ENCODE assay signal across 9 cellular contexts in genomic region chr7:332646-333398, GRCh38.
DNase-seq lines count a peak whose midpoint lies in the region; ATAC-seq and TF ChIP-seq lines count a peak whose summit lies in the region.
"Had no signal": no experiment of that assay in that cellular context is flagged by ENCODE, and none has a peak within 500 bp of the region (broad histone marks: within the 10 kb centered on the region; RNA-seq: fewer than 3 reads in every experiment).

No MANE protein-coding gene starts in this region.

- H3K9me2 ChIP-seq in DOHH2 (replicated peaks; ENCODE audit: control insufficient read depth, low read length): no peaks in the 10 kb centered on the region

- TF ChIP-seq CTCF in DOHH2 (IDR thresholded peaks at IDR 0.05; ENCODE audit: low read depth, low read length, poor library complexity, severe bottlenecking): peak; percentile 39

- no peaks in the 10 kb centered on the region for H3K36me3 Mint-ChIP-seq in central memory CD8-positive, alpha-beta T cell (ENCODE audit: insufficient read depth)

- no peak overlapping the region for H3K27ac ChIP-seq in DOHH2 (ENCODE audit: low read depth, low read length)
- H3K27ac ChIP-seq: epithelial cell of prostate had no signal

- H3K4me2 ChIP-seq in DOHH2 (ENCODE audit: low read length): no peak overlapping the region

- no peaks in the 10 kb centered on the region for H3K79me2 ChIP-seq in DOHH2 (ENCODE audit: control insufficient read depth, low read length)

- H4K20me1 ChIP-seq in DOHH2 (ENCODE audit: control insufficient read depth, insufficient read depth, low read depth, low read length): no peaks in the 10 kb centered on the region

- H3K4me1 ChIP-seq in DOHH2 (ENCODE audit: control insufficient read depth, low read length): no peaks in the 10 kb centered on the region

- no peak overlapping the region for H3K27ac Mint-ChIP-seq in central memory CD8-positive, alpha-beta T cell (ENCODE audit: low read depth)

- peak; percentile 67 for DNase-seq in NCI-H1092 (lab: John Stamatoyannopoulos, UW)
- DNase-seq in activated CD4-positive, CD25-positive, alpha-beta regulatory T cell treated with anti-CD3 and anti-CD28 coated beads, Interleukin-2, amount 50 U/mL, for 72 hours: peak; percentile 95
- peak; percentile 66 to 84 for DNase-seq in central memory CD8-positive, alpha-beta T cell (ENCODE audit: low spot score in 2 of 2)
- DNase-seq in kidney tubule cell (ENCODE audit: low spot score): peak; percentile 75
- peak; percentile 89 to 98 (median 94) for DNase-seq in stimulated activated CD4-positive, alpha-beta T cell treated with anti-CD3 and anti-CD28 coated beads, Interleukin-1b, Interleukin-23, amount 100 ng/mL, for 24 hours (ENCODE audit: low read depth in 4 of 4, low spot score in 1 of 4)
- DNase-seq in cerebellar nuclear complex (lab: John Stamatoyannopoulos, UW): no peak

- H3K9me3 ChIP-seq in DOHH2 (ENCODE audit: control insufficient read depth, insufficient read depth, low read length): peaks cover 51% of the 10 kb centered on the region

- no peak overlapping the region for H3K4me3 ChIP-seq in DOHH2 (ENCODE audit: low read length)

- H3K9me3 Mint-ChIP-seq in central memory CD8-positive, alpha-beta T cell: peaks cover 9% of the 10 kb centered on the region

- ATAC-seq in central memory CD8-positive, alpha-beta T cell (replicated peaks; ENCODE audit: extremely low read depth, poor library complexity, severe bottlenecking): peak; percentile 86
- no peak for ATAC-seq in HG02981 (IDR thresholded peaks at IDR 0.05; ENCODE audit: unreplicated experiment)

- no peaks in the 10 kb centered on the region; the same call in 1 of the 2 replicates for H3K36me3 ChIP-seq in DOHH2 (ENCODE audit: control insufficient read depth, low read length)

- peaks cover 15% of the 10 kb centered on the region for H3F3A ChIP-seq in DOHH2 (ENCODE audit: control insufficient read depth, insufficient read depth)

- peaks cover 35% of the 10 kb centered on the region for H3K27me3 Mint-ChIP-seq in central memory CD8-positive, alpha-beta T cell

- peaks cover 6% of the 10 kb centered on the region for H3K4me1 Mint-ChIP-seq in central memory CD8-positive, alpha-beta T cell

- no peak overlapping the region for H3K4me3 Mint-ChIP-seq in central memory CD8-positive, alpha-beta T cell

- H3K27me3 ChIP-seq in DOHH2 (ENCODE audit: control insufficient read depth, low read length): no peaks in the 10 kb centered on the region

Comparison
In these comparisons a context has a peak if more than half of its experiments do, and no peak if none do; other contexts are left out.
1. DNase-seq: peak in NCI-H1092 (single experiment), activated CD4-positive, CD25-positive, alpha-beta regulatory T cell treated with anti-CD3 and anti-CD28 coated beads, Interleukin-2, amount 50 U/mL, for 72 hours (single experiment), central memory CD8-positive, alpha-beta T cell (2 of 2), kidney tubule cell (single experiment) and stimulated activated CD4-positive, alpha-beta T cell treated with anti-CD3 and anti-CD28 coated beads, Interleukin-1b, Interleukin-23, amount 100 ng/mL, for 24 hours (4 of 4); none in cerebellar nuclear complex (0 of 2).